In genomic region chr9:18786936-18787658, GRCh38 we compare ENCODE assay signal across 1 cellular context.
TF ChIP-seq lines count a peak whose summit lies in the region.

No MANE protein-coding gene starts in this region.

TF ChIP-seq in liver, 16 proteins besides CTCF, POLR2A, EP300 and RAD21 (continued from another document):
- TF ChIP-seq REST (IDR thresholded peaks at IDR 0.05) (peak; percentile 20), ZBTB33 (IDR thresholded peaks at IDR 0.05) (no peak), NR2F2 (IDR thresholded peaks at IDR 0.05) (peak; percentile 37), RXRA (IDR thresholded peaks at IDR 0.05) (no peak), FOXA1 (IDR thresholded peaks at IDR 0.05) (no peak)
TF ChIP-seq in liver: peak in this region for 2.
